ENCODE assay signal across 2 cellular contexts in the genomic region with DNA sequence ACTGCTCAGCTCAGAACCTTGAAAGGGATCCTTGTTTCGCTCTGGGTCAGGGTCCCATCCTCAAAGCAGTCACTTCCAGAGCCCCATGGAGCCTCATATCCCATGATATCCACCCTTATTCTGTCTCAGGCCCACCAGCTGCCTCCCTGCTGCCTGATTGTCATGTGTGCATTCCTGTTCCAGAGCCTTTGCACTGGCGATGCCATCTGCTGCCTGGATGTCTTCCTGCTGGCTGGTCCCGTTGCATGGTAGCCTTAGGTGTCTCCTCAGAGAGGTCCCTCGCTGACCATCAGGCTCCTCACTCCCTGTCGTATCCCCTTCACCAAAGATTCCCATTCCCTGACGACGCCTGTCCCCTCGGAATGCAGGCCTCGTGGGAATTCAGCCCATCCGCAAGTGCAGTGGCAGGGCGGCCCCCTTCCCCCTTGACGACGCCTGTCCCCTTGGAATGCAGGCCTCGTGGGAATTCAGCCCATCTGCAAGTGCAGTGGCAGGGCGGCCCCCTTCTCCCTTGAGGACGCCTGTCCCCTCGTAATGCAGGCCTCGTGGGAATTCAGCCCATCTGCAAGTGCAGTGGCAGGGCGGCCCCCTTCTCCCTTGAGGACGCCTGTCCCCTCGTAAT. TPM values are rescaled to one million over a fixed set of nuclear protein-coding genes. Genes with fewer than 3 reads are reported as not detected.
"Had no signal": no experiment of that assay in that cellular context is flagged by ENCODE, and none has a peak within 500 bp of the region (broad histone marks: within the 10 kb centered on the region; RNA-seq: fewer than 3 reads in every experiment).

No MANE protein-coding gene starts in this region.

RNA-seq across cellular contexts. Expression of a gene that starts 6.1 kb away (rescaled TPM):
- total RNA-seq: left ventricle myocardium inferior, thoracic aorta had no signal
